ENCODE assay signal across 10 cellular contexts in genomic region chr17:35896011-35896587, GRCh38. TPM values are rescaled to one million over a fixed set of nuclear protein-coding genes. Genes with fewer than 3 reads are reported as not detected.
DNase-seq lines count a peak whose midpoint lies in the region; ATAC-seq and TF ChIP-seq lines count a peak whose summit lies in the region.
"Had no signal": no experiment of that assay in that cellular context is flagged by ENCODE, and none has a peak within 500 bp of the region (broad histone marks: within the 10 kb centered on the region; RNA-seq: fewer than 3 reads in every experiment).

No MANE protein-coding gene starts in this region.

- DNase-seq in AML-193 (lab: John Stamatoyannopoulos, UW) (peak; percentile 98 to 99), SKM-1 (lab: John Stamatoyannopoulos, UW; ENCODE audit: unreplicated experiment) (peak; percentile 92), choroid plexus epithelial cell (ENCODE audit: low read depth) (peak; percentile 56), NCI-H446 treated with DMSO at 0.1 percent for 48 hours (lab: John Stamatoyannopoulos, UW) (no peak), posterior vena cava (ENCODE audit: low spot score) (no peak), suprapubic skin (ENCODE audit: low spot score in 2 of 2) (no peak), gastrocnemius medialis (no peak)
- DNase-seq: Caco-2 had no signal

- H3K4me1 ChIP-seq in suprapubic skin: no peaks in the 10 kb centered on the region
- no peaks in the 10 kb centered on the region for H3K4me1 ChIP-seq in gastrocnemius medialis
- H3K4me1 ChIP-seq: parathyroid adenoma had no signal

- no peak for TF ChIP-seq CTCF in choroid plexus epithelial cell (conservative IDR thresholded peaks at IDR 0.05; ENCODE audit: low read depth, low read length)
- no peak for TF ChIP-seq CTCF in suprapubic skin (IDR thresholded peaks at IDR 0.05)
- no peak for TF ChIP-seq CTCF in gastrocnemius medialis (IDR thresholded peaks at IDR 0.05 in 4 of 5, conservative IDR thresholded peaks at IDR 0.05 in 1 of 5)

- intact Hi-C loops in posterior vena cava (cut with DNase I) (no loop called here), gastrocnemius medialis (cut with DNase I; ENCODE audit: low total_unique reads) (no loop called here)

- peaks cover 3% of the 10 kb centered on the region for H3K27me3 ChIP-seq in suprapubic skin
- no peaks in the 10 kb centered on the region for H3K27me3 ChIP-seq in gastrocnemius medialis

- H3K4me3 ChIP-seq in choroid plexus epithelial cell (ENCODE audit: low read depth, low read length) (no peak overlapping the region), suprapubic skin (no peak overlapping the region), gastrocnemius medialis (no peak overlapping the region)

- TF ChIP-seq EP300 in suprapubic skin (IDR thresholded peaks at IDR 0.05): no peak

- no peaks in the 10 kb centered on the region for H3K9me3 ChIP-seq in suprapubic skin
- H3K9me3 ChIP-seq in gastrocnemius medialis: no peaks in the 10 kb centered on the region
- H3K9me3 ChIP-seq: Caco-2 had no signal

- no peak for TF ChIP-seq POLR2A in suprapubic skin (IDR thresholded peaks at IDR 0.05)
- TF ChIP-seq POLR2A in gastrocnemius medialis (IDR thresholded peaks at IDR 0.05): no peak

- WGBS in suprapubic skin: 76% methylated on average over 9 of the region's 10 CpGs

- in situ Hi-C loops in gastrocnemius medialis (cut with MboI; ENCODE audit: low sequenced_read_pairs in 4 of 4): no loop called here

- ATAC-seq in GM18909 (IDR thresholded peaks at IDR 0.05; ENCODE audit: poor library complexity, unreplicated experiment) (peak; percentile 56), gastrocnemius medialis (no peak)

- H3K27ac ChIP-seq in suprapubic skin (no peak overlapping the region), gastrocnemius medialis (no peak overlapping the region)
- H3K27ac ChIP-seq: parathyroid adenoma had no signal

- H3K36me3 ChIP-seq in suprapubic skin (no peaks in the 10 kb centered on the region), gastrocnemius medialis (no peaks in the 10 kb centered on the region)

RNA-seq across cellular contexts. Expression of gene CCL5, which starts 15.9 kb away (rescaled TPM):
- total RNA-seq in posterior vena cava (1 to 10 TPM; 2.1 to 3.2 TPM), suprapubic skin (1 to 10 TPM in 2 of 4 donors, under 1 TPM in 1, not detected in 1; 0.79 to 2.3 (median 1.4) TPM), gastrocnemius medialis (1 to 10 TPM in 3 of 4 donors, under 1 TPM in 1; 0.55 to 2.1 (median 1.8) TPM)
- total RNA-seq: Caco-2 had no signal

RNA-seq across cellular contexts. Expression of gene HEATR9, which starts 27.4 kb away (rescaled TPM):
- total RNA-seq in posterior vena cava (not detected), suprapubic skin (not detected), gastrocnemius medialis (not detected)
- total RNA-seq: Caco-2 had no signal

RNA-seq across cellular contexts. Expression of gene RDM1, which starts 34.5 kb away (rescaled TPM):
- not detected for total RNA-seq in posterior vena cava
- total RNA-seq in suprapubic skin: not detected
- total RNA-seq in gastrocnemius medialis: not detected

RNA-seq across cellular contexts. Expression of gene LYZL6, which starts 47.4 kb away (rescaled TPM):
- total RNA-seq in posterior vena cava (not detected), suprapubic skin (not detected), gastrocnemius medialis (not detected)
- total RNA-seq: Caco-2 had no signal

Comparison
In these comparisons a context has a peak if more than half of its experiments do, and no peak if none do; other contexts are left out.
1. DNase-seq: peak in AML-193 (2 of 2), SKM-1 (single experiment) and choroid plexus epithelial cell (single experiment); none in NCI-H446 treated with DMSO at 0.1 percent for 48 hours (single experiment), posterior vena cava (single experiment), suprapubic skin (0 of 2) and gastrocnemius medialis (0 of 2).